20 cellular contexts compared by ENCODE assay signal in the genomic region with DNA sequence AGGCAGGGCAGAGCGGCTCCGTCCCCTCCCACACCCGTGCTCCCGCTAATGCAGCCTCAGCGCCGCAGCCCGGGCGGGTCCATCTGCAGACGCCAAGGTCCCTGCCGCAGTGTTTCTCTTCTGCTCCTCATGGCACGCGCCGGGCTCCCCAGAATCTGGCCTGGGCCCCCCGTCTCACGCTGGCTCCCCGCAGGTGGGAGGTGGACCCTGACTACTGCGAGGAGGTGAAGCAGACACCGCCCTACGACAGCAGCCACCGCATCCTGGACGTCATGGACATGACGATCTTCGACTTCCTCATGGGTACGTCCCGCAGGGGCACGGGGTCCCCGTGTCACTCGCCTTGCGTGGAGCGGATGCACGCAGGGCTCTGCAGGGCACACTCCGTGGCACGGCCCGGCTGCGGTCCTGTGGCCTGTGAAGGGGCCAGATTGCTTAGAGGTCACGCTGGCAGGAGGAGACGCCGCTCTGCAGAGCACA. TPM values are rescaled to one million over a fixed set of nuclear protein-coding genes. Genes with fewer than 3 reads are reported as not detected.
DNase-seq lines count a peak whose midpoint lies in the region; ATAC-seq, FAIRE-seq and TF ChIP-seq lines count a peak whose summit lies in the region.
"Had no signal": no experiment of that assay in that cellular context is flagged by ENCODE, and none has a peak within 500 bp of the region (broad histone marks: within the 10 kb centered on the region; RNA-seq: fewer than 3 reads in every experiment).

No MANE protein-coding gene starts in this region.

- intact Hi-C loops in natural killer cell (cut with micrococcal nuclease): no loop called here
- intact Hi-C loops in kidney (cut with DNase I): no loop called here

- no peaks in the 10 kb centered on the region for H3K9me3 Mint-ChIP-seq in natural killer cell treated with Interleukin-12 subunit alpha and Interleukin-12 subunit beta and Interleukin-15 and Interleukin-18, amount 100 ng/mL, for 72 hours
- no peaks in the 10 kb centered on the region for H3K9me3 Mint-ChIP-seq in natural killer cell
- H3K9me3 Mint-ChIP-seq: CD4-positive, alpha-beta T cell had no signal

- H3K9me3 ChIP-seq in kidney (ENCODE audit: control insufficient read depth in 1 of 2, low read length in 2 of 2): no peaks in the 10 kb centered on the region
- H3K9me3 ChIP-seq in osteoblast (ENCODE audit: low read depth, low read length): no peaks in the 10 kb centered on the region

- no peaks in the 10 kb centered on the region for H3K36me3 Mint-ChIP-seq in natural killer cell treated with Interleukin-12 subunit alpha and Interleukin-12 subunit beta and Interleukin-15 and Interleukin-18, amount 100 ng/mL, for 72 hours
- H3K36me3 Mint-ChIP-seq in natural killer cell: no peaks in the 10 kb centered on the region

- H3K36me3 ChIP-seq in kidney (ENCODE audit: control insufficient read depth in 1 of 2, insufficient read depth in 2 of 2, low read length in 2 of 2) (peaks cover 13 to 78% of the 10 kb centered on the region in 2 donors), osteoblast (ENCODE audit: insufficient read depth, low read length) (peaks cover 85% of the 10 kb centered on the region)

- H3K27me3 ChIP-seq in osteoblast (ENCODE audit: insufficient read depth, low read length): no peaks in the 10 kb centered on the region

- H3K4me3 Mint-ChIP-seq in natural killer cell treated with Interleukin-12 subunit alpha and Interleukin-12 subunit beta and Interleukin-15 and Interleukin-18, amount 100 ng/mL, for 72 hours: no peak overlapping the region
- H3K4me3 Mint-ChIP-seq in natural killer cell: no peak overlapping the region
- H3K4me3 Mint-ChIP-seq: CD4-positive, alpha-beta T cell had no signal

- no peak overlapping the region for H3K4me3 ChIP-seq in kidney (ENCODE audit: low read length in 2 of 2)
- H3K4me3 ChIP-seq in osteoblast (ENCODE audit: insufficient read depth, low read length): no peak overlapping the region
- H3K4me3 ChIP-seq: A549, GM23248 had no signal

- H3K9ac ChIP-seq in kidney (ENCODE audit: low read length in 2 of 2): no peak overlapping the region
- H3K9ac ChIP-seq: GM23248 had no signal

- peaks cover 0 to 2% of the 10 kb centered on the region in 2 donors for H3K4me1 ChIP-seq in kidney (ENCODE audit: control insufficient read depth in 1 of 2, insufficient read depth in 1 of 2, low read depth in 1 of 2, low read length in 2 of 2)
- H3K4me1 ChIP-seq in osteoblast (ENCODE audit: insufficient read depth, low read length): no peaks in the 10 kb centered on the region
- H3K4me1 ChIP-seq: A549 had no signal

- peaks cover 13% of the 10 kb centered on the region for H4K20me1 ChIP-seq in osteoblast (ENCODE audit: insufficient read depth, low read length)

- no peaks in the 10 kb centered on the region for H3K4me1 Mint-ChIP-seq in natural killer cell treated with Interleukin-12 subunit alpha and Interleukin-12 subunit beta and Interleukin-15 and Interleukin-18, amount 100 ng/mL, for 72 hours (ENCODE audit: low read depth in 2 of 2)
- no peaks in the 10 kb centered on the region for H3K4me1 Mint-ChIP-seq in natural killer cell

- peak; percentile 54 for DNase-seq in natural killer cell treated with Interleukin-12 subunit alpha and Interleukin-12 subunit beta and Interleukin-15 and Interleukin-18, amount 100 ng/mL, for 72 hours (ENCODE audit: low spot score)
- DNase-seq in natural killer cell (no peak), kidney (peak; percentile 70), osteoblast (ENCODE audit: insufficient read length, low spot score, missing footprints) (peak; percentile 69), NCI-H2029 (lab: John Stamatoyannopoulos, UW) (no peak), GM19238 (ENCODE audit: insufficient read length, low spot score) (no peak), SW480 (ENCODE audit: low spot score) (no peak)
- DNase-seq: CD4-positive, alpha-beta T cell; DMS153; GDM1; GM23248; HCEC 1CT; KG1; NCI-H1105 treated with DMSO at 0.1 percent for 48 hours; NCI-H1694; SHP77 had no signal

- peak in 1 of 2 donors; percentile 38 for ATAC-seq in natural killer cell treated with Interleukin-12 subunit alpha and Interleukin-12 subunit beta and Interleukin-15 and Interleukin-18, amount 100 ng/mL, for 72 hours
- ATAC-seq in natural killer cell: no peak
- ATAC-seq: A549 had no signal

- TF ChIP-seq CTCF in natural killer cell (IDR thresholded peaks at IDR 0.05): no peak
- no peak for TF ChIP-seq CTCF in kidney (IDR thresholded peaks at IDR 0.05; ENCODE audit: borderline replicate concordance, extremely low read depth, insufficient read depth)
- no peak for TF ChIP-seq CTCF in osteoblast (IDR thresholded peaks at IDR 0.05; ENCODE audit: extremely low read depth, low read depth, low read length)

- H3K27ac Mint-ChIP-seq in natural killer cell treated with Interleukin-12 subunit alpha and Interleukin-12 subunit beta and Interleukin-15 and Interleukin-18, amount 100 ng/mL, for 72 hours: no peak overlapping the region
- no peak overlapping the region for H3K27ac Mint-ChIP-seq in natural killer cell
- H3K27ac Mint-ChIP-seq: CD4-positive, alpha-beta T cell had no signal

- no peak overlapping the region for H2AFZ ChIP-seq in osteoblast (ENCODE audit: low read length)
- H2AFZ ChIP-seq: GM23248 had no signal

- H3K27ac ChIP-seq in kidney (ENCODE audit: low read depth in 2 of 2, low read length in 2 of 2) (no peak overlapping the region), osteoblast (ENCODE audit: low read depth, low read length) (no peak overlapping the region)
- H3K27ac ChIP-seq: A549, GM23248 had no signal

- no peak for FAIRE-seq in kidney (lab: Jason Lieb, UNC)
- FAIRE-seq: A549 had no signal

- no peaks in the 10 kb centered on the region for H3K27me3 Mint-ChIP-seq in natural killer cell treated with Interleukin-12 subunit alpha and Interleukin-12 subunit beta and Interleukin-15 and Interleukin-18, amount 100 ng/mL, for 72 hours
- H3K27me3 Mint-ChIP-seq in natural killer cell (ENCODE audit: low read depth in 2 of 2): peaks cover 0 to 3% of the 10 kb centered on the region in 2 donors
- H3K27me3 Mint-ChIP-seq: CD4-positive, alpha-beta T cell had no signal

- no peaks in the 10 kb centered on the region for H3K79me2 ChIP-seq in osteoblast (ENCODE audit: insufficient read depth, low read length)

- H3K4me2 ChIP-seq in osteoblast (ENCODE audit: insufficient read depth, low read length): no peak overlapping the region
- H3K4me2 ChIP-seq: A549 had no signal

RNA-seq across cellular contexts. Expression of gene FOXL3, which starts 33.5 kb away (rescaled TPM):
- not detected for total RNA-seq in natural killer cell treated with Interleukin-12 subunit alpha and Interleukin-12 subunit beta and Interleukin-15 and Interleukin-18, amount 100 ng/mL, for 72 hours
- total RNA-seq in natural killer cell (not detected), kidney (not detected), osteoblast (not detected in 2 replicates)
- polyA plus RNA-seq in kidney (ENCODE audit: insufficient read depth, low read depth, low replicate concordance): not detected
- total RNA-seq: CD4-positive, alpha-beta T cell; Daoy; GM23248; NCI-H460 had no signal
- polyA plus RNA-seq: A549, BJ, GM23248 had no signal

Comparison
In these comparisons a context has a peak if more than half of its experiments do, and no peak if none do; other contexts are left out.
1. DNase-seq: peak in natural killer cell treated with Interleukin-12 subunit alpha and Interleukin-12 subunit beta and Interleukin-15 and Interleukin-18, amount 100 ng/mL, for 72 hours (single experiment), kidney (single experiment) and osteoblast (single experiment); none in natural killer cell (single experiment), NCI-H2029 (single experiment), GM19238 (single experiment) and SW480 (single experiment).